24 cellular contexts compared by ENCODE assay signal in the genomic region with DNA sequence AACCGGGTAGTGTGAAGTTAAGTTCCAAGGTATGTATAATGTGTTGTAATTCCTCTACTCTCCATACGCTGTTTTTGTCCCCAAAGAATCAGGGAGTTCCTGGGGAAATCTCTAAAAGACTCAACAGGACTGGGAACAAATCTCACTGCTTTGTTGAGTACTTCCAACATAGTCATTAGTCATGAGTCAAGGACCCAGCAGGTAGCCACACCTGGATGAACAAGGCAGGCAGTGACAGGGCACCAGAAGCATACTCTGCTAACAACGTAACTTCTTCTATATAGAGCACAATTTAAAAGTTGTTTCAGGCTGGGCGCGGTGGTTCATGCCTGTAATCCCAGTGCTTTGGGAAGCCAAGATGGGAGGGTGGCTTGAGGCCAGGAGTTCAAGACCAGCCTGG.
DNase-seq lines count a peak whose midpoint lies in the region; FAIRE-seq and TF ChIP-seq lines count a peak whose summit lies in the region.
"Had no signal": no experiment of that assay in that cellular context is flagged by ENCODE, and none has a peak within 500 bp of the region (broad histone marks: within the 10 kb centered on the region; RNA-seq: fewer than 3 reads in every experiment).

No MANE protein-coding gene starts in this region.

- no peak overlapping the region for H3K4me2 ChIP-seq in H1 (ENCODE audit: insufficient read depth in 1 of 2, low read depth in 2 of 2, low read length in 2 of 2)
- H3K4me2 ChIP-seq: BLaER1 treated with 17β-estradiol and CSF1 and Interleukin-3, amounts not matched to agents 10 nM and 100 nM had no signal

- no peak overlapping the region for H4K8ac ChIP-seq in H1 (ENCODE audit: extremely low read depth, insufficient read depth, low read length)

- H2BK120ac ChIP-seq in H1 (replicated peaks; ENCODE audit: low read depth, low read length): no peak overlapping the region

- whole genome bisulfite sequencing in H1 (ENCODE audit: extremely low coverage in 1 of 2, insufficient coverage in 1 of 2, insufficient read length in 1 of 2, insufficient replicate concordance in 2 of 2, low coverage in 1 of 2, low lambda C conversion rate in 2 of 2, missing lambda C conversion rate in 1 of 2), 2 experiments: 90% methylated on average over 5 of the region's 5 CpGs; no CpG with 5 or more reads in 1 of the 2 experiments

- H3K27ac ChIP-seq in H1 (ENCODE audit: low read depth, low read length): no peak overlapping the region
- H3K27ac ChIP-seq: BLaER1 treated with 17β-estradiol and CSF1 and Interleukin-3, amounts not matched to agents 10 nM and 100 nM; Peyer's patch had no signal

- TF ChIP-seq CTCF in H1 (IDR thresholded peaks at IDR 0.05; ENCODE audit: control extremely low read depth in 1 of 3, insufficient read depth in 1 of 3, low read depth in 1 of 3, low read length in 3 of 3): no peak

- no peaks in the 10 kb centered on the region for H3K9me3 ChIP-seq in H1 (ENCODE audit: insufficient read depth in 2 of 2, low read depth in 1 of 2, low read length in 1 of 2)
- H3K9me3 ChIP-seq: BLaER1 treated with 17β-estradiol and CSF1 and Interleukin-3, amounts not matched to agents 10 nM and 100 nM; Caco-2; HAP-1; Peyer's patch had no signal

- no peaks in the 10 kb centered on the region for H3K23me2 ChIP-seq in H1 (ENCODE audit: low read depth, low read length)

- no peak overlapping the region for H2AK5ac ChIP-seq in H1 (ENCODE audit: low read depth, low read length)

- no peaks in the 10 kb centered on the region for H3K79me1 ChIP-seq in H1 (ENCODE audit: low read depth, low read length)

- DNase-seq in NCI-H1417 (lab: John Stamatoyannopoulos, UW): peak in 2 of 3 experiments; percentile 52 to 74
- DNase-seq in NCI-H1417 treated with DMSO at 0.1 percent for 48 hours (lab: John Stamatoyannopoulos, UW): no peak
- peak; percentile 16 for DNase-seq in H7
- no peak for DNase-seq in H1 (ENCODE audit: low read depth in 1 of 2, low spot score in 2 of 2)
- DNase-seq in kidney tubule cell (ENCODE audit: low spot score): peak; percentile 16
- DNase-seq in cerebellar cortex (ENCODE audit: low spot score): no peak
- DNase-seq in RCC 7860 (ENCODE audit: low spot score): no peak
- no peak for DNase-seq in NCI-H2171 treated with DMSO at 0.1 percent for 48 hours (lab: John Stamatoyannopoulos, UW)
- DNase-seq: 8988T; Caco-2; CD4-positive, alpha-beta memory T cell; DMS 273 treated with DMSO at 0.1 percent for 48 hours; MM.1S; NCI-H1048; NCI-H1694; NCI-H510A treated with DMSO at 0.1 percent for 48 hours; NCI-H774; Peyer's patch had no signal

- CTCF ChIA-PET in H1 (lab: Charles Lee; ENCODE audit: partially characterized antibody): interaction anchor here (2.8 to 4.2 kb wide), 2 partner anchors 9 to 14 kb away, joined by 15 to 48 read pairs; no protein-coding TSS in a partner anchor

- no peak overlapping the region for H4K91ac ChIP-seq in H1 (replicated peaks; ENCODE audit: insufficient read length, low read length)

- no peak overlapping the region for H3K23ac ChIP-seq in H1 (ENCODE audit: insufficient read length)

- H2BK5ac ChIP-seq in H1 (ENCODE audit: low read depth, low read length): no peak overlapping the region

- H3K18ac ChIP-seq in H1 (ENCODE audit: extremely low read depth, low read length): no peak overlapping the region

- no peak overlapping the region for H3K9ac ChIP-seq in H1 (replicated peaks in 1 of 4; ENCODE audit: extremely low read depth in 1 of 4, low read depth in 3 of 4, low read length in 3 of 4)
- H3K9ac ChIP-seq: BLaER1 treated with 17β-estradiol and CSF1 and Interleukin-3, amounts not matched to agents 10 nM and 100 nM had no signal

- H3K36me3 ChIP-seq in H7 (replicated peaks; ENCODE audit: control insufficient read depth, insufficient read depth, low read length): no peaks in the 10 kb centered on the region
- H3K36me3 ChIP-seq in H1 (ENCODE audit: control insufficient read depth in 2 of 4, insufficient read depth in 4 of 4, low read length in 3 of 4): no peaks in the 10 kb centered on the region
- H3K36me3 ChIP-seq: BLaER1 treated with 17β-estradiol and CSF1 and Interleukin-3, amounts not matched to agents 10 nM and 100 nM; HAP-1; Peyer's patch had no signal

- POLR2A ChIA-PET in H1 (lab: Charles Lee; ENCODE audit: partially characterized antibody): no interaction called here

- H3K27me3 ChIP-seq in H7 (ENCODE audit: control insufficient read depth, insufficient read depth, low read length) (no peaks in the 10 kb centered on the region; the same call in 1 of the 2 replicates), H1 (replicated peaks in 1 of 4; ENCODE audit: control insufficient read depth in 3 of 4, extremely low read depth in 1 of 4, insufficient read depth in 3 of 4, low read length in 3 of 4) (no peaks in the 10 kb centered on the region)
- H3K27me3 ChIP-seq: BLaER1 treated with 17β-estradiol and CSF1 and Interleukin-3, amounts not matched to agents 10 nM and 100 nM; Peyer's patch had no signal

- H4K5ac ChIP-seq in H1 (ENCODE audit: insufficient read length, low read depth, low read length): no peak overlapping the region

- FAIRE-seq in H1 (lab: Jason Lieb, UNC) (no peak), RCC 7860 (lab: Jason Lieb, UNC) (no peak)
- FAIRE-seq: GM12892, GM18507, HepG2, K562 had no signal

- no peak overlapping the region for H2AFZ ChIP-seq in H1 (ENCODE audit: low read length)

- no peak for TF ChIP-seq POLR2A in H1 (IDR thresholded peaks at IDR 0.05; ENCODE audit: control extremely low read depth in 1 of 2, low read depth in 2 of 2, low read length in 2 of 2)

- TF ChIP-seq EP300 in H1 (IDR thresholded peaks at IDR 0.05; ENCODE audit: borderline replicate concordance in 1 of 2, low read depth in 2 of 2, low read length in 2 of 2): no peak

- H2BK20ac ChIP-seq in H1 (ENCODE audit: low read length): no peak overlapping the region

- H3K4me3 ChIP-seq in H7 (ENCODE audit: insufficient read depth, low read depth, low read length): no peak overlapping the region
- H3K4me3 ChIP-seq in H1 (ENCODE audit: extremely low read depth in 1 of 4, insufficient read depth in 2 of 4, low read depth in 3 of 4, low read length in 4 of 4): no peak overlapping the region
- H3K4me3 ChIP-seq: BLaER1 treated with 17β-estradiol and CSF1 and Interleukin-3, amounts not matched to agents 10 nM and 100 nM; HAP-1; K562; Peyer's patch had no signal

- H3K56ac ChIP-seq in H1 (replicated peaks; ENCODE audit: insufficient read length, low read depth, low read length): no peak overlapping the region

- H3K4me1 ChIP-seq in H1 (replicated peaks in 1 of 4; ENCODE audit: control insufficient read depth in 3 of 4, insufficient read depth in 4 of 4, low read length in 3 of 4): no peaks in the 10 kb centered on the region; a peak in 1 of 7 replicates
- H3K4me1 ChIP-seq: BLaER1 treated with 17β-estradiol and CSF1 and Interleukin-3, amounts not matched to agents 10 nM and 100 nM; Caco-2; HAP-1; Peyer's patch had no signal

- H2BK12ac ChIP-seq in H1 (ENCODE audit: low read depth, low read length): no peak overlapping the region

- no peaks in the 10 kb centered on the region for H4K20me1 ChIP-seq in H1 (replicated peaks in 1 of 2; ENCODE audit: control insufficient read depth in 1 of 2, insufficient read depth in 2 of 2, low read length in 2 of 2)
- H4K20me1 ChIP-seq: BLaER1 treated with 17β-estradiol and CSF1 and Interleukin-3, amounts not matched to agents 10 nM and 100 nM had no signal

- no peaks in the 10 kb centered on the region for H3K79me2 ChIP-seq in H1 (ENCODE audit: control insufficient read depth in 1 of 2, insufficient read depth in 2 of 2, low read length in 2 of 2)

- no peak for TF ChIP-seq RAD21 in H1 (IDR thresholded peaks at IDR 0.05 in 1 of 2, conservative IDR thresholded peaks at IDR 0.05 in 1 of 2; ENCODE audit: low read depth in 2 of 2, low read length in 2 of 2)

- H2BK15ac ChIP-seq in H1 (ENCODE audit: low read length): no peak overlapping the region

- no peak overlapping the region for H3K14ac ChIP-seq in H1 (ENCODE audit: insufficient read length)

- H3K4ac ChIP-seq in H1 (replicated peaks; ENCODE audit: insufficient read length, low read depth, low read length): no peak overlapping the region

TF ChIP-seq in H1, 55 proteins besides CTCF, POLR2A, EP300 and RAD21:
- TF ChIP-seq, protein P1, sequence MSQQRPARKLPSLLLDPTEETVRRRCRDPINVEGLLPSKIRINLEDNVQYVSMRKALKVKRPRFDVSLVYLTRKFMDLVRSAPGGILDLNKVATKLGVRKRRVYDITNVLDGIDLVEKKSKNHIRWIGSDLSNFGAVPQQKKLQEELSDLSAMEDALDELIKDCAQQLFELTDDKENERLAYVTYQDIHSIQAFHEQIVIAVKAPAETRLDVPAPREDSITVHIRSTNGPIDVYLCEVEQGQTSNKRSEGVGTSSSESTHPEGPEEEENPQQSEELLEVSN (IDR thresholded peaks at IDR 0.05): no peak
- TF ChIP-seq SP1 (IDR thresholded peaks at IDR 0.05; ENCODE audit: low read depth, low read length) (no peak), CTBP2 (IDR thresholded peaks at IDR 0.05; ENCODE audit: borderline replicate concordance, insufficient read depth, insufficient read length, low read length) (no peak), BACH1 (IDR thresholded peaks at IDR 0.05; ENCODE audit: low read length) (0 out of 2 replicates have a peak, but pooled peaks have one; percentile 14), CBX8 (IDR thresholded peaks at IDR 0.05; ENCODE audit: borderline replicate concordance, low read depth, low read length) (no peak), POLR2AphosphoS5 (IDR thresholded peaks at IDR 0.05; ENCODE audit: low read depth, low read length) (no peak), KDM1A (IDR thresholded peaks at IDR 0.05; ENCODE audit: borderline replicate concordance, low read length) (no peak), FOSL1 (IDR thresholded peaks at IDR 0.05; ENCODE audit: insufficient read depth, low read depth, low read length) (no peak), SAP30 (IDR thresholded peaks at IDR 0.05; ENCODE audit: insufficient read depth, insufficient replicate concordance, low read length) (no peak), ASH2L (IDR thresholded peaks at IDR 0.05; ENCODE audit: low read length) (no peak), NANOG (IDR thresholded peaks at IDR 0.05; ENCODE audit: insufficient read depth, low read depth, low read length, poor library complexity, severe bottlenecking) (no peak), KDM5A (IDR thresholded peaks at IDR 0.05; ENCODE audit: low read length) (no peak), PHF8 (conservative IDR thresholded peaks at IDR 0.05; ENCODE audit: low read depth, low read length) (no peak), GABPA (IDR thresholded peaks at IDR 0.05; ENCODE audit: borderline replicate concordance, insufficient read depth, low read length) (no peak), TCF12 (IDR thresholded peaks at IDR 0.05; ENCODE audit: low read depth, low read length) (peak; percentile 44; the same call in 1 of the 2 replicates)

Comparison
In these comparisons a context has a peak if more than half of its experiments do, and no peak if none do; other contexts are left out.
1. DNase-seq: peak in NCI-H1417 (2 of 3), H7 (single experiment) and kidney tubule cell (single experiment); none in NCI-H1417 treated with DMSO at 0.1 percent for 48 hours (single experiment), H1 (0 of 2), cerebellar cortex (single experiment), RCC 7860 (single experiment) and NCI-H2171 treated with DMSO at 0.1 percent for 48 hours (single experiment).